11 cellular contexts compared by ENCODE assay signal in genomic region chr19:5990289-5990797, GRCh38. TPM values are rescaled to one million over a fixed set of nuclear protein-coding genes. Genes with fewer than 3 reads are reported as not detected.
DNase-seq lines count a peak whose midpoint lies in the region; ATAC-seq and TF ChIP-seq lines count a peak whose summit lies in the region.
"Had no signal": no experiment of that assay in that cellular context is flagged by ENCODE, and none has a peak within 500 bp of the region (broad histone marks: within the 10 kb centered on the region; RNA-seq: fewer than 3 reads in every experiment).

No MANE protein-coding gene starts in this region.

- peak overlapping the region; percentile 71; the same call in 1 of the 2 replicates for H2AFZ ChIP-seq in OCI-LY3 (ENCODE audit: low read depth, low read length)

- H3K9ac ChIP-seq in OCI-LY3 (ENCODE audit: low read length): peak overlapping the region; percentile 65

- intact Hi-C loops in activated CD4-positive, alpha-beta T cell treated with anti-CD3 and anti-CD28 coated beads, Interleukin-2, amount 10 ng/mL, durations not matched to agents 24 days and 14 days (cut with micrococcal nuclease): no loop called here
- intact Hi-C loops in dendritic cell treated with granulocyte-macrophage colony-stimulating factor and Interleukin-4, amounts not matched to agents 40 ng/mL and 50 ng/mL, for 4 days (cut with micrococcal nuclease): no loop called here
- intact Hi-C loops in sigmoid colon (cut with DNase I): no loop called here

- no peak for ATAC-seq in stimulated activated naive B cell treated with anti-CD40 and anti-IgM and Interleukin-4, amounts not matched to agents 10 μg/mL and 1 μg/mL and 100 μg/mL, for 72 hours (replicated peaks)
- ATAC-seq in GM19395 (IDR thresholded peaks at IDR 0.05; ENCODE audit: unreplicated experiment): no peak
- no peak for ATAC-seq in GM18517 (IDR thresholded peaks at IDR 0.05; ENCODE audit: unreplicated experiment)

- H3K9me3 Mint-ChIP-seq in activated CD4-positive, alpha-beta T cell treated with anti-CD3 and anti-CD28 coated beads, Interleukin-2, amount 10 ng/mL, durations not matched to agents 24 days and 14 days: no peaks in the 10 kb centered on the region
- H3K9me3 Mint-ChIP-seq in dendritic cell treated with granulocyte-macrophage colony-stimulating factor and Interleukin-4, amounts not matched to agents 40 ng/mL and 50 ng/mL, for 4 days: no peaks in the 10 kb centered on the region
- peaks cover 0 to 3% of the 10 kb centered on the region in 2 donors for H3K9me3 Mint-ChIP-seq in stimulated activated naive B cell treated with anti-CD40 and anti-IgM and Interleukin-4, amounts not matched to agents 10 μg/mL and 1 μg/mL and 100 μg/mL, for 72 hours

- H3K4me3 ChIP-seq in OCI-LY3 (ENCODE audit: low read length) (peak overlapping the region; percentile 76), sigmoid colon (no peak overlapping the region)
- H3K4me3 ChIP-seq: SJSA1 had no signal

- H3K79me2 ChIP-seq in OCI-LY3 (ENCODE audit: low read length): no peaks in the 10 kb centered on the region

- TF ChIP-seq CTCF in OCI-LY3 (IDR thresholded peaks at IDR 0.05; ENCODE audit: low read depth, low read length): no peak
- TF ChIP-seq CTCF in sigmoid colon (IDR thresholded peaks at IDR 0.05): no peak

- H3K36me3 ChIP-seq in OCI-LY3 (replicated peaks; ENCODE audit: low read depth, low read length) (no peaks in the 10 kb centered on the region), sigmoid colon (peaks cover 0 to 10% (median 6%) of the 10 kb centered on the region in 4 donors)
- H3K36me3 ChIP-seq: SJSA1 had no signal

- H3K27me3 ChIP-seq in OCI-LY3 (ENCODE audit: low read depth, low read length) (no peaks in the 10 kb centered on the region), sigmoid colon (no peaks in the 10 kb centered on the region)
- H3K27me3 ChIP-seq: SJSA1 had no signal

- H3K27ac ChIP-seq in OCI-LY3 (ENCODE audit: low read length): peak overlapping the region; percentile 24
- peak overlapping the region in 1 of 4 donors; percentile 4 for H3K27ac ChIP-seq in sigmoid colon
- H3K27ac ChIP-seq: SJSA1 had no signal

- TF ChIP-seq POLR2A in sigmoid colon (IDR thresholded peaks at IDR 0.05): no peak

- 44 to 77% methylated on average over 17 of the region's 17 CpGs for WGBS in sigmoid colon, 2 donors

- no peak for TF ChIP-seq EP300 in sigmoid colon (IDR thresholded peaks at IDR 0.05)

- no peaks in the 10 kb centered on the region for H3K9me3 ChIP-seq in OCI-LY3 (ENCODE audit: insufficient read depth, low read length)
- no peaks in the 10 kb centered on the region for H3K9me3 ChIP-seq in sigmoid colon
- H3K9me3 ChIP-seq: SJSA1 had no signal

- H3K4me3 Mint-ChIP-seq in activated CD4-positive, alpha-beta T cell treated with anti-CD3 and anti-CD28 coated beads, Interleukin-2, amount 10 ng/mL, durations not matched to agents 24 days and 14 days: peak overlapping the region; percentile 67
- peak overlapping the region; percentile 75 for H3K4me3 Mint-ChIP-seq in dendritic cell treated with granulocyte-macrophage colony-stimulating factor and Interleukin-4, amounts not matched to agents 40 ng/mL and 50 ng/mL, for 4 days
- H3K4me3 Mint-ChIP-seq in stimulated activated naive B cell treated with anti-CD40 and anti-IgM and Interleukin-4, amounts not matched to agents 10 μg/mL and 1 μg/mL and 100 μg/mL, for 72 hours: no peak overlapping the region

- H3K4me1 ChIP-seq in OCI-LY3 (ENCODE audit: low read length) (peaks cover 20% of the 10 kb centered on the region), sigmoid colon (peaks cover 0 to 35% (median 20%) of the 10 kb centered on the region in 4 donors)

- H3K27ac Mint-ChIP-seq in activated CD4-positive, alpha-beta T cell treated with anti-CD3 and anti-CD28 coated beads, Interleukin-2, amount 10 ng/mL, durations not matched to agents 24 days and 14 days: no peak overlapping the region
- peak overlapping the region; percentile 52 for H3K27ac Mint-ChIP-seq in dendritic cell treated with granulocyte-macrophage colony-stimulating factor and Interleukin-4, amounts not matched to agents 40 ng/mL and 50 ng/mL, for 4 days
- peak overlapping the region; percentile 37 for H3K27ac Mint-ChIP-seq in stimulated activated naive B cell treated with anti-CD40 and anti-IgM and Interleukin-4, amounts not matched to agents 10 μg/mL and 1 μg/mL and 100 μg/mL, for 72 hours

- no peaks in the 10 kb centered on the region for H4K20me1 ChIP-seq in OCI-LY3 (ENCODE audit: insufficient read depth, low read length)

- DNase-seq in activated CD4-positive, alpha-beta T cell treated with anti-CD3 and anti-CD28 coated beads, Interleukin-2, amount 10 ng/mL, durations not matched to agents 24 days and 14 days: no peak
- DNase-seq in activated CD4-positive, alpha-beta T cell treated with anti-CD3 and anti-CD28 coated beads, Interleukin-2, amount 50 U/mL, for 4 hours: no peak
- DNase-seq in stimulated activated naive B cell treated with anti-CD40 and anti-IgM and Interleukin-4, amounts not matched to agents 10 μg/mL and 1 μg/mL and 100 μg/mL, for 72 hours: no peak
- DNase-seq in sigmoid colon: no peak
- DNase-seq: activated CD8-positive, alpha-beta memory T cell treated with anti-CD3 and anti-CD28 coated beads, Interleukin-2, amount 50 U/mL, for 48 hours; NCI-H1417 treated with DMSO at 0.1 percent for 48 hours had no signal

- peaks cover 2% of the 10 kb centered on the region for H3K36me3 Mint-ChIP-seq in activated CD4-positive, alpha-beta T cell treated with anti-CD3 and anti-CD28 coated beads, Interleukin-2, amount 10 ng/mL, durations not matched to agents 24 days and 14 days (ENCODE audit: low read depth)
- peaks cover 19% of the 10 kb centered on the region for H3K36me3 Mint-ChIP-seq in dendritic cell treated with granulocyte-macrophage colony-stimulating factor and Interleukin-4, amounts not matched to agents 40 ng/mL and 50 ng/mL, for 4 days (ENCODE audit: low read depth)
- no peaks in the 10 kb centered on the region for H3K36me3 Mint-ChIP-seq in stimulated activated naive B cell treated with anti-CD40 and anti-IgM and Interleukin-4, amounts not matched to agents 10 μg/mL and 1 μg/mL and 100 μg/mL, for 72 hours

- no peaks in the 10 kb centered on the region for H3K27me3 Mint-ChIP-seq in activated CD4-positive, alpha-beta T cell treated with anti-CD3 and anti-CD28 coated beads, Interleukin-2, amount 10 ng/mL, durations not matched to agents 24 days and 14 days
- H3K27me3 Mint-ChIP-seq in dendritic cell treated with granulocyte-macrophage colony-stimulating factor and Interleukin-4, amounts not matched to agents 40 ng/mL and 50 ng/mL, for 4 days: no peaks in the 10 kb centered on the region
- H3K27me3 Mint-ChIP-seq in stimulated activated naive B cell treated with anti-CD40 and anti-IgM and Interleukin-4, amounts not matched to agents 10 μg/mL and 1 μg/mL and 100 μg/mL, for 72 hours: peaks cover 0 to 9% of the 10 kb centered on the region in 2 donors

- peak overlapping the region; percentile 74 for H3K4me2 ChIP-seq in OCI-LY3 (ENCODE audit: low read length)

- H3K4me1 Mint-ChIP-seq in activated CD4-positive, alpha-beta T cell treated with anti-CD3 and anti-CD28 coated beads, Interleukin-2, amount 10 ng/mL, durations not matched to agents 24 days and 14 days: peaks cover 17% of the 10 kb centered on the region
- H3K4me1 Mint-ChIP-seq in dendritic cell treated with granulocyte-macrophage colony-stimulating factor and Interleukin-4, amounts not matched to agents 40 ng/mL and 50 ng/mL, for 4 days (ENCODE audit: low read depth): peaks cover 25% of the 10 kb centered on the region
- H3K4me1 Mint-ChIP-seq in stimulated activated naive B cell treated with anti-CD40 and anti-IgM and Interleukin-4, amounts not matched to agents 10 μg/mL and 1 μg/mL and 100 μg/mL, for 72 hours: peaks cover 14 to 15% of the 10 kb centered on the region in 2 donors

RNA-seq across cellular contexts. Expression of gene RANBP3, which starts 12.4 kb away (rescaled TPM):
- total RNA-seq in activated CD4-positive, alpha-beta T cell treated with anti-CD3 and anti-CD28 coated beads, Interleukin-2, amount 10 ng/mL, durations not matched to agents 24 days and 14 days: 105 and 114 TPM in 2 replicates
- 10 to 100 TPM; 63.1 to 86.4 (median 82.7) TPM for total RNA-seq in sigmoid colon
- 10 to 100 TPM; 27.0 to 47.5 (median 27.6) TPM for polyA plus RNA-seq in sigmoid colon

Comparison
In these comparisons a context has a peak if more than half of its experiments do, and no peak if none do; other contexts are left out.
1. H3K4me3 Mint-ChIP-seq: peak in activated CD4-positive, alpha-beta T cell treated with anti-CD3 and anti-CD28 coated beads, Interleukin-2, amount 10 ng/mL, durations not matched to agents 24 days and 14 days (single experiment) and dendritic cell treated with granulocyte-macrophage colony-stimulating factor and Interleukin-4, amounts not matched to agents 40 ng/mL and 50 ng/mL, for 4 days (single experiment); none in stimulated activated naive B cell treated with anti-CD40 and anti-IgM and Interleukin-4, amounts not matched to agents 10 μg/mL and 1 μg/mL and 100 μg/mL, for 72 hours (0 of 2).